In the genomic region with DNA sequence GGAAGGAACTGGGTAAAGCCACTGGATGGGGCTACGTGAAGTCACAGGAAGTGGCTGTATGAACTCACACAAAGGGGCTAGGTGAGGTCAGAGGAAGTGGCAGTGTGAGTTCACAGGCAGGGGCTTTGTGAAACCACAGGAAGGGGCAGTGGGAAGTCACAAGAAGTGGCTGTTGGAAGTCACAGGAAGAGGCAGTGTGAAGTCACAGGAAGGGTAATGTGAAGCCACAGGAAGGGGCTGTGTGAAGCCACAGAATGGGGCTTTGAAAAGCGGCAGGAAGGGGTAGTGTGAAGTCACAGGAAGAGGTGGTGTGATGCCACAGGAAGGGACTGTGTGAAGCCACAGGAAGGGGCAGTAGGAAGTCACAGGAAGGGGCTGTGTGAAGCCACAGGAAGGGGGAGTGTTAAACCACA, we compare ENCODE assay signal across 22 cellular contexts. TPM values are rescaled to one million over a fixed set of nuclear protein-coding genes. Genes with fewer than 3 reads are reported as not detected.
DNase-seq lines count a peak whose midpoint lies in the region; ATAC-seq and TF ChIP-seq lines count a peak whose summit lies in the region.
"Had no signal": no experiment of that assay in that cellular context is flagged by ENCODE, and none has a peak within 500 bp of the region (broad histone marks: within the 10 kb centered on the region; RNA-seq: fewer than 3 reads in every experiment).

No MANE protein-coding gene starts in this region.

- H3K27ac Mint-ChIP-seq in activated T-cell treated with anti-CD3 and anti-CD28 coated beads, Interleukin-2, amount 50 U/mL, for 72 hours = no peak overlapping the region
- H3K27ac Mint-ChIP-seq in activated T-helper 17 cell treated with anti-CD3 and anti-CD28 coated beads, Interleukin-2, amount 50 U/mL, for 72 hours = no peak overlapping the region
- H3K27ac Mint-ChIP-seq in stimulated activated effector memory CD8-positive, alpha-beta T cell treated with anti-CD3 and anti-CD28 coated beads, Interleukin-12 subunit alpha, Interleukin-12 subunit beta, amount 100 ng/mL, for 72 hours = no peak overlapping the region
- no peak overlapping the region for H3K27ac Mint-ChIP-seq in stimulated activated memory B cell treated with anti-CD40 and anti-IgM and Interleukin-4, amounts not matched to agents 10 μg/mL and 1 μg/mL and 100 μg/mL, for 72 hours
- H3K27ac Mint-ChIP-seq: activated B cell treated with CpG ODN at 0.5 μM for 24 hours; stimulated activated naive B cell treated with anti-CD40 and anti-IgM and Interleukin-4, amounts not matched to agents 10 μg/mL and 1 μg/mL and 100 μg/mL, for 72 hours; type B pancreatic cell had no signal

- no peak overlapping the region for H3K4me3 Mint-ChIP-seq in activated T-cell treated with anti-CD3 and anti-CD28 coated beads, Interleukin-2, amount 50 U/mL, for 72 hours
- no peak overlapping the region for H3K4me3 Mint-ChIP-seq in activated T-helper 17 cell treated with anti-CD3 and anti-CD28 coated beads, Interleukin-2, amount 50 U/mL, for 72 hours
- H3K4me3 Mint-ChIP-seq in stimulated activated effector memory CD8-positive, alpha-beta T cell treated with anti-CD3 and anti-CD28 coated beads, Interleukin-12 subunit alpha, Interleukin-12 subunit beta, amount 100 ng/mL, for 72 hours = no peak overlapping the region
- H3K4me3 Mint-ChIP-seq in stimulated activated memory B cell treated with anti-CD40 and anti-IgM and Interleukin-4, amounts not matched to agents 10 μg/mL and 1 μg/mL and 100 μg/mL, for 72 hours = no peak overlapping the region
- H3K4me3 Mint-ChIP-seq: activated B cell treated with CpG ODN at 0.5 μM for 24 hours; stimulated activated naive B cell treated with anti-CD40 and anti-IgM and Interleukin-4, amounts not matched to agents 10 μg/mL and 1 μg/mL and 100 μg/mL, for 72 hours; type B pancreatic cell had no signal

- no peak overlapping the region for H3K27ac ChIP-seq in HEK293 (ENCODE audit: extremely low read depth, low read depth, low read length)
- H3K27ac ChIP-seq: brain microvascular endothelial cell, hepatocyte had no signal

- ATAC-seq in activated T-cell treated with anti-CD3 and anti-CD28 coated beads, Interleukin-2, amount 50 U/mL, for 72 hours (replicated peaks in 1 of 2) = peak; percentile 22 to 53
- peak; percentile 40 for ATAC-seq in activated T-helper 17 cell treated with anti-CD3 and anti-CD28 coated beads, Interleukin-2, amount 50 U/mL, for 72 hours (replicated peaks)
- peak; percentile 66 for ATAC-seq in stimulated activated effector memory CD8-positive, alpha-beta T cell treated with anti-CD3 and anti-CD28 coated beads, Interleukin-12 subunit alpha, Interleukin-12 subunit beta, amount 100 ng/mL, for 72 hours
- ATAC-seq in stimulated activated memory B cell treated with anti-CD40 and anti-IgM and Interleukin-4, amounts not matched to agents 10 μg/mL and 1 μg/mL and 100 μg/mL, for 72 hours = no peak
- no peak for ATAC-seq in GM21619 (IDR thresholded peaks at IDR 0.05; ENCODE audit: unreplicated experiment)
- ATAC-seq: stimulated activated naive B cell treated with anti-CD40 and anti-IgM and Interleukin-4, amounts not matched to agents 10 μg/mL and 1 μg/mL and 100 μg/mL, for 72 hours had no signal

- no peak overlapping the region for H3K4me3 ChIP-seq in HEK293 (ENCODE audit: low read depth, low read length)
- H3K4me3 ChIP-seq: HAP-1, hepatocyte had no signal

- H3K9me3 Mint-ChIP-seq in activated T-cell treated with anti-CD3 and anti-CD28 coated beads, Interleukin-2, amount 50 U/mL, for 72 hours = peaks cover 0 to 2% of the 10 kb centered on the region in 2 donors
- no peaks in the 10 kb centered on the region for H3K9me3 Mint-ChIP-seq in activated T-helper 17 cell treated with anti-CD3 and anti-CD28 coated beads, Interleukin-2, amount 50 U/mL, for 72 hours
- H3K9me3 Mint-ChIP-seq in stimulated activated effector memory CD8-positive, alpha-beta T cell treated with anti-CD3 and anti-CD28 coated beads, Interleukin-12 subunit alpha, Interleukin-12 subunit beta, amount 100 ng/mL, for 72 hours = no peaks in the 10 kb centered on the region
- no peaks in the 10 kb centered on the region for H3K9me3 Mint-ChIP-seq in stimulated activated memory B cell treated with anti-CD40 and anti-IgM and Interleukin-4, amounts not matched to agents 10 μg/mL and 1 μg/mL and 100 μg/mL, for 72 hours
- H3K9me3 Mint-ChIP-seq: activated B cell treated with CpG ODN at 0.5 μM for 24 hours; stimulated activated naive B cell treated with anti-CD40 and anti-IgM and Interleukin-4, amounts not matched to agents 10 μg/mL and 1 μg/mL and 100 μg/mL, for 72 hours; type B pancreatic cell had no signal

- H3K4me1 ChIP-seq in HEK293 (ENCODE audit: control insufficient read depth, insufficient read depth, low read length) = no peaks in the 10 kb centered on the region
- H3K4me1 ChIP-seq: Caco-2, HAP-1 had no signal

- no peaks in the 10 kb centered on the region for H3K4me1 Mint-ChIP-seq in activated T-cell treated with anti-CD3 and anti-CD28 coated beads, Interleukin-2, amount 50 U/mL, for 72 hours (ENCODE audit: low read depth)
- no peaks in the 10 kb centered on the region for H3K4me1 Mint-ChIP-seq in activated T-helper 17 cell treated with anti-CD3 and anti-CD28 coated beads, Interleukin-2, amount 50 U/mL, for 72 hours
- no peaks in the 10 kb centered on the region for H3K4me1 Mint-ChIP-seq in stimulated activated effector memory CD8-positive, alpha-beta T cell treated with anti-CD3 and anti-CD28 coated beads, Interleukin-12 subunit alpha, Interleukin-12 subunit beta, amount 100 ng/mL, for 72 hours
- no peaks in the 10 kb centered on the region for H3K4me1 Mint-ChIP-seq in stimulated activated memory B cell treated with anti-CD40 and anti-IgM and Interleukin-4, amounts not matched to agents 10 μg/mL and 1 μg/mL and 100 μg/mL, for 72 hours
- H3K4me1 Mint-ChIP-seq: activated B cell treated with CpG ODN at 0.5 μM for 24 hours; stimulated activated naive B cell treated with anti-CD40 and anti-IgM and Interleukin-4, amounts not matched to agents 10 μg/mL and 1 μg/mL and 100 μg/mL, for 72 hours had no signal

- H3K36me3 Mint-ChIP-seq in activated T-cell treated with anti-CD3 and anti-CD28 coated beads, Interleukin-2, amount 50 U/mL, for 72 hours (ENCODE audit: insufficient read depth in 2 of 2) = no peaks in the 10 kb centered on the region
- no peaks in the 10 kb centered on the region for H3K36me3 Mint-ChIP-seq in activated T-helper 17 cell treated with anti-CD3 and anti-CD28 coated beads, Interleukin-2, amount 50 U/mL, for 72 hours (ENCODE audit: low read depth)
- no peaks in the 10 kb centered on the region for H3K36me3 Mint-ChIP-seq in stimulated activated effector memory CD8-positive, alpha-beta T cell treated with anti-CD3 and anti-CD28 coated beads, Interleukin-12 subunit alpha, Interleukin-12 subunit beta, amount 100 ng/mL, for 72 hours
- H3K36me3 Mint-ChIP-seq in stimulated activated memory B cell treated with anti-CD40 and anti-IgM and Interleukin-4, amounts not matched to agents 10 μg/mL and 1 μg/mL and 100 μg/mL, for 72 hours = no peaks in the 10 kb centered on the region
- H3K36me3 Mint-ChIP-seq: stimulated activated naive B cell treated with anti-CD40 and anti-IgM and Interleukin-4, amounts not matched to agents 10 μg/mL and 1 μg/mL and 100 μg/mL, for 72 hours; type B pancreatic cell had no signal

- no peak for TF ChIP-seq CTCF in HEK293 (tag by site-specific recombination; IDR thresholded peaks at IDR 0.05)

- H3K27me3 Mint-ChIP-seq in activated T-cell treated with anti-CD3 and anti-CD28 coated beads, Interleukin-2, amount 50 U/mL, for 72 hours (ENCODE audit: low read depth) = no peaks in the 10 kb centered on the region
- H3K27me3 Mint-ChIP-seq in activated T-helper 17 cell treated with anti-CD3 and anti-CD28 coated beads, Interleukin-2, amount 50 U/mL, for 72 hours = no peaks in the 10 kb centered on the region
- H3K27me3 Mint-ChIP-seq in stimulated activated memory B cell treated with anti-CD40 and anti-IgM and Interleukin-4, amounts not matched to agents 10 μg/mL and 1 μg/mL and 100 μg/mL, for 72 hours = no peaks in the 10 kb centered on the region
- H3K27me3 Mint-ChIP-seq: activated B cell treated with CpG ODN at 0.5 μM for 24 hours; stimulated activated naive B cell treated with anti-CD40 and anti-IgM and Interleukin-4, amounts not matched to agents 10 μg/mL and 1 μg/mL and 100 μg/mL, for 72 hours; type B pancreatic cell had no signal

- H3K36me3 ChIP-seq in HEK293 (ENCODE audit: control insufficient read depth in 2 of 2, insufficient read depth in 1 of 2, low read length in 2 of 2) = no peaks in the 10 kb centered on the region
- H3K36me3 ChIP-seq: brain microvascular endothelial cell, HAP-1 had no signal

- H3K9me3 ChIP-seq in HEK293 (ENCODE audit: control insufficient read depth, insufficient read depth, low read depth, low read length) = no peaks in the 10 kb centered on the region
- H3K9me3 ChIP-seq: HAP-1 had no signal

- no peak for DNase-seq in activated T-cell treated with anti-CD3 and anti-CD28 coated beads, Interleukin-2, amount 50 U/mL, for 72 hours
- DNase-seq in activated T-cell treated with anti-CD3 and anti-CD28 coated beads, Interleukin-2, amount 50 U/mL, for 48 hours = no peak
- no peak for DNase-seq in stimulated activated effector memory CD8-positive, alpha-beta T cell treated with anti-CD3 and anti-CD28 coated beads, Interleukin-12 subunit alpha, Interleukin-12 subunit beta, amount 100 ng/mL, for 72 hours (ENCODE audit: low spot score in 2 of 2)
- no peak for DNase-seq in NCI-H2196 (lab: John Stamatoyannopoulos, UW; ENCODE audit: unreplicated experiment)
- DNase-seq: ACHN; activated B cell treated with CpG ODN at 0.5 μM for 24 hours; brain microvascular endothelial cell; Caco-2; EL; NCI-H1048; NCI-H2081; NCI-H510A treated with DMSO at 0.1 percent for 48 hours; SIG-M5; stimulated activated CD4-positive, alpha-beta T cell treated with anti-CD3 and anti-CD28 coated beads, Interleukin-15, amount 100 ng/mL, for 24 hours; stimulated activated naive B cell treated with anti-CD40 and anti-IgM and Interleukin-4, amounts not matched to agents 10 μg/mL and 1 μg/mL and 100 μg/mL, for 72 hours had no signal

- POLR2A ChIA-PET in HEK293 (lab: Yijun Ruan, JAX) = no interaction called here

- CTCF ChIA-PET in HEK293 (lab: Yijun Ruan, JAX) = no interaction called here

TF ChIP-seq in HEK293, 187 proteins besides CTCF, POLR2A, EP300 and RAD21 (continues in another document):
- TF ChIP-seq, protein P1, sequence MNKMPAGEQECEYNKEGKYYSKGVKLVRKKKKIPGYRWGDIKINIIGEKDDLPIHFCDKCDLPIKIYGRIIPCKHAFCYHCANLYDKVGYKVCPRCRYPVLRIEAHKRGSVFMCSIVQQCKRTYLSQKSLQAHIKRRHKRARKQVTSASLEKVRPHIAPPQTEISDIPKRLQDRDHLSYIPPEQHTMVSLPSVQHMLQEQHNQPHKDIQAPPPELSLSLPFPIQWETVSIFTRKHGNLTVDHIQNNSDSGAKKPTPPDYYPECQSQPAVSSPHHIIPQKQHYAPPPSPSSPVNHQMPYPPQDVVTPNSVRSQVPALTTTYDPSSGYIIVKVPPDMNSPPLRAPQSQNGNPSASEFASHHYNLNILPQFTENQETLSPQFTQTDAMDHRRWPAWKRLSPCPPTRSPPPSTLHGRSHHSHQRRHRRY (tag by site-specific recombination; IDR thresholded peaks at IDR 0.05) = no peak
- TF ChIP-seq ZNF530 (tag by site-specific recombination; IDR thresholded peaks at IDR 0.05; ENCODE audit: low read depth) = no peak

RNA-seq across cellular contexts. Expression of a gene that starts 34.6 kb away (rescaled TPM):
- under 1 TPM in 1 of 2 donors, not detected in 1; 0.12 TPM for total RNA-seq in activated T-cell treated with anti-CD3 and anti-CD28 coated beads, Interleukin-2, amount 50 U/mL, for 72 hours
- total RNA-seq in activated T-helper 17 cell treated with anti-CD3 and anti-CD28 coated beads, Interleukin-2, amount 50 U/mL, for 72 hours = not detected
- total RNA-seq: activated B cell treated with CpG ODN at 0.5 μM for 24 hours had no signal

Comparison
In these comparisons a context has a peak if more than half of its experiments do, and no peak if none do; other contexts are left out.
1. ATAC-seq: peak in activated T-cell treated with anti-CD3 and anti-CD28 coated beads, Interleukin-2, amount 50 U/mL, for 72 hours (2 of 2), activated T-helper 17 cell treated with anti-CD3 and anti-CD28 coated beads, Interleukin-2, amount 50 U/mL, for 72 hours (single experiment) and stimulated activated effector memory CD8-positive, alpha-beta T cell treated with anti-CD3 and anti-CD28 coated beads, Interleukin-12 subunit alpha, Interleukin-12 subunit beta, amount 100 ng/mL, for 72 hours (single experiment); none in stimulated activated memory B cell treated with anti-CD40 and anti-IgM and Interleukin-4, amounts not matched to agents 10 μg/mL and 1 μg/mL and 100 μg/mL, for 72 hours (single experiment) and GM21619 (single experiment).